In genomic region chr9:33860200-33860871, GRCh38 we compare ENCODE assay signal across 2 cellular contexts.
TF ChIP-seq lines count a peak whose summit lies in the region.

No MANE protein-coding gene starts in this region.

TF ChIP-seq in GM23338, 12 proteins besides CTCF, POLR2A, EP300 and RAD21 (continued from another document):
- no peak for TF ChIP-seq EZH2 (IDR thresholded peaks at IDR 0.05; ENCODE audit: low read depth, unreplicated experiment)
- no peak for TF ChIP-seq ETS1 (IDR thresholded peaks at IDR 0.05)
- TF ChIP-seq STAT1 (IDR thresholded peaks at IDR 0.05; ENCODE audit: unreplicated experiment) = no peak
- no peak for TF ChIP-seq POLR2AphosphoS5 (IDR thresholded peaks at IDR 0.05; ENCODE audit: low read depth)
- TF ChIP-seq ZNF114 (CRISPR knock-in tag; IDR thresholded peaks at IDR 0.05) = no peak
- no peak for TF ChIP-seq NANOG (IDR thresholded peaks at IDR 0.05; ENCODE audit: borderline replicate concordance)

TF ChIP-seq in GM12878, 131 proteins besides CTCF, POLR2A, EP300 and RAD21 (continued from another document):
- TF ChIP-seq RELB (IDR thresholded peaks at IDR 0.05; ENCODE audit: low read depth) = no peak
- no peak for TF ChIP-seq ZNF622 (IDR thresholded peaks at IDR 0.05)
- no peak for TF ChIP-seq BMI1 (IDR thresholded peaks at IDR 0.05; ENCODE audit: borderline replicate concordance)
